In the genomic region with DNA sequence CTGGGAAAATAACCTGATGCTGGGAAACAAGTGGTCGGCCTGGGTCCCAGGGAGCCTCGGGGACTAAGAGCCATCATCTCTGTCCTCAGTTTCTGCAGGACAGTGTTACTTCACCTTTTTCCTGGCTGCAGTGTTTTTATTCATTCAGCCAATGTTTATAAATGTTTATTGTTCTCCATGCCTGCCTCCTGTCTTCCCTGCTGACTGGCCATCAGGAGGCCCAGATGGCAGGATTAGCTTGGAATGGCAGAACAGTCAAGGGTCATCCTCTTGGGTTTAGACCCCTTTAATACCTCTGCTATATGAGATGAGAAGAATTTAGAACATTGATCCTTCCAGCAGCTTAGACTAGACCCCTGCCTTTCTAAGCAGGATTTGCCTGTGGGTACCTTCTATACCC, we compare ENCODE assay signal across 15 cellular contexts.
"Had no signal": no experiment of that assay in that cellular context is flagged by ENCODE, and none has a peak within 500 bp of the region (broad histone marks: within the 10 kb centered on the region; RNA-seq: fewer than 3 reads in every experiment).

No MANE protein-coding gene starts in this region.

- H3K9me3 ChIP-seq: esophagus squamous epithelium, ovary, uterus had no signal

- H3K4me3 Mint-ChIP-seq: activated naive CD4-positive, alpha-beta T cell treated with anti-CD3 and anti-CD28 coated beads, Interleukin-2, amount 50 U/mL, for 24 hours; memory B cell; nephron progenitor cell had no signal

- H3K27me3 Mint-ChIP-seq: activated naive CD4-positive, alpha-beta T cell treated with anti-CD3 and anti-CD28 coated beads, Interleukin-2, amount 50 U/mL, for 24 hours; memory B cell; T-helper 17 cell had no signal

- H3K36me3 ChIP-seq: brain microvascular endothelial cell, ovary, uterus had no signal

- H3K4me3 ChIP-seq: esophagus squamous epithelium, ovary, uterus had no signal

- DNase-seq: activated CD4-positive, alpha-beta T cell treated with anti-CD3 and anti-CD28 coated beads, Interleukin-2, amount 50 U/mL, for 1 hour; activated effector memory CD4-positive, alpha-beta T cell treated with Interleukin-2 at 50 U/mL for 16 hours; activated T-cell treated with anti-CD3 and anti-CD28 coated beads for 4 hours; amygdala; brain microvascular endothelial cell; esophagus squamous epithelium; foreskin fibroblast; nephron progenitor cell; ovary; small intestine; T-helper 17 cell; uterus had no signal

- H3K27ac ChIP-seq: brain microvascular endothelial cell, ovary, uterus had no signal

- ATAC-seq: left lobe of liver, T-helper 17 cell had no signal

- H3K27ac Mint-ChIP-seq: activated naive CD4-positive, alpha-beta T cell treated with anti-CD3 and anti-CD28 coated beads, Interleukin-2, amount 50 U/mL, for 24 hours; memory B cell; nephron progenitor cell had no signal

- H3K9me3 Mint-ChIP-seq: activated naive CD4-positive, alpha-beta T cell treated with anti-CD3 and anti-CD28 coated beads, Interleukin-2, amount 50 U/mL, for 24 hours; memory B cell; nephron progenitor cell had no signal

- H3K27me3 ChIP-seq: brain microvascular endothelial cell, esophagus squamous epithelium, ovary, uterus had no signal
